1 cellular context compared by ENCODE assay signal in genomic region chr19:33379151-33379829, GRCh38.
TF ChIP-seq lines count a peak whose summit lies in the region.

No MANE protein-coding gene starts in this region.

TF ChIP-seq in H1, 55 proteins besides CTCF, POLR2A, EP300 and RAD21:
- TF ChIP-seq ASH2L (IDR thresholded peaks at IDR 0.05; ENCODE audit: low read length) = no peak
- no peak for TF ChIP-seq SP2 (IDR thresholded peaks at IDR 0.05; ENCODE audit: low read length)
- no peak for TF ChIP-seq POU5F1 (IDR thresholded peaks at IDR 0.05; ENCODE audit: low read depth, low read length)
- TF ChIP-seq EZH2 (IDR thresholded peaks at IDR 0.05; ENCODE audit: low read depth, low read length, severe bottlenecking) = no peak
- TF ChIP-seq, protein P1, sequence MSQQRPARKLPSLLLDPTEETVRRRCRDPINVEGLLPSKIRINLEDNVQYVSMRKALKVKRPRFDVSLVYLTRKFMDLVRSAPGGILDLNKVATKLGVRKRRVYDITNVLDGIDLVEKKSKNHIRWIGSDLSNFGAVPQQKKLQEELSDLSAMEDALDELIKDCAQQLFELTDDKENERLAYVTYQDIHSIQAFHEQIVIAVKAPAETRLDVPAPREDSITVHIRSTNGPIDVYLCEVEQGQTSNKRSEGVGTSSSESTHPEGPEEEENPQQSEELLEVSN (IDR thresholded peaks at IDR 0.05) = no peak
- TF ChIP-seq CTBP2 (IDR thresholded peaks at IDR 0.05; ENCODE audit: borderline replicate concordance, insufficient read depth, insufficient read length, low read length) = no peak
TF ChIP-seq in H1: peak in this region for 0.
